Comparison of ENCODE assay signal across 8 cellular contexts in genomic region chr6:16130437-16130891, GRCh38. TPM values are rescaled to one million over a fixed set of nuclear protein-coding genes. Genes with fewer than 3 reads are reported as not detected.
A peak's percentile ranks its signal among the peaks of the same experiment; 100 is the strongest.
DNase-seq lines count a peak whose midpoint lies in the region; ATAC-seq and TF ChIP-seq lines count a peak whose summit lies in the region.

No MANE protein-coding gene starts in this region.

- POLR2A ChIA-PET in GM10248 (lab: Yijun Ruan, JAX) = interaction anchor here (0.6 to 1.4 kb wide), 2 partner anchors 229 to 276 kb away, joined by 3 to 4 read pairs; no protein-coding TSS in a partner anchor

- 5 to 54% methylated on average over 4 to 5 of the region's 8 CpGs for WGBS in gastroesophageal sphincter (ENCODE audit: low coverage in 1 of 2), 2 donors

- H3K27me3 ChIP-seq in gastroesophageal sphincter (no peaks in the 10 kb centered on the region), gastrocnemius medialis (no peaks in the 10 kb centered on the region)

- H3K27ac ChIP-seq in VCaP = peak overlapping the region; percentile 61
- peak overlapping the region; percentile 94 to 98 (median 98) for H3K27ac ChIP-seq in gastroesophageal sphincter
- H3K27ac ChIP-seq in gastrocnemius medialis = peak overlapping the region; percentile 98 to 100 (median 99)

- no peaks in the 10 kb centered on the region for H3K36me3 ChIP-seq in gastroesophageal sphincter
- H3K36me3 ChIP-seq in gastrocnemius medialis = no peaks in the 10 kb centered on the region

- no peak for DNase-seq in activated naive CD4-positive, alpha-beta T cell treated with anti-CD3 and anti-CD28 coated beads, Interleukin-2, amount 10 ng/mL, durations not matched to agents 7 days and 5 days
- DNase-seq in activated naive CD4-positive, alpha-beta T cell treated with Interleukin-2 at 50 U/mL for 16 hours = no peak
- peak in 1 of 2 donors; percentile 28 for DNase-seq in gastrocnemius medialis
- DNase-seq in OCI-M2 (lab: John Stamatoyannopoulos, UW; ENCODE audit: unreplicated experiment) = no peak
- DNase-seq in GM10248 (ENCODE audit: extremely low spot score) = no peak
- no peak for DNase-seq in ACHN

- CTCF ChIA-PET in activated naive CD4-positive, alpha-beta T cell treated with anti-CD3 and anti-CD28 coated beads, Interleukin-2, amount 10 ng/mL, durations not matched to agents 7 days and 5 days (lab: Charles Lee) = interaction anchor here (1.5 to 8.4 kb wide), 3 partner anchors 51 to 234 kb away, joined by 4 to 71 read pairs (median 7); no protein-coding TSS in a partner anchor
- CTCF ChIA-PET in GM10248 (lab: Yijun Ruan, JAX) = interaction anchor here (1.0 to 4.9 kb wide), 13 partner anchors 15 to 470 kb away, joined by 3 to 24 read pairs (median 4); no protein-coding TSS in a partner anchor

- in situ Hi-C loops in gastrocnemius medialis (cut with MboI; ENCODE audit: low sequenced_read_pairs in 4 of 4) = no loop called here
- in situ Hi-C loops in ACHN (cut with HindIII; ENCODE audit: low pct_ligation_motif_present, low pct_unique_long_range_greater_than_20kb, low sequenced_read_pairs) = no loop called here

- ATAC-seq in gastroesophageal sphincter (no peak), gastrocnemius medialis (peak; percentile 7 to 24)

- H3K9me3 Mint-ChIP-seq in activated naive CD4-positive, alpha-beta T cell treated with anti-CD3 and anti-CD28 coated beads, Interleukin-2, amount 10 ng/mL, durations not matched to agents 7 days and 5 days = no peaks in the 10 kb centered on the region

- peak overlapping the region; percentile 97 for H3K27ac Mint-ChIP-seq in activated naive CD4-positive, alpha-beta T cell treated with anti-CD3 and anti-CD28 coated beads, Interleukin-2, amount 10 ng/mL, durations not matched to agents 7 days and 5 days

- intact Hi-C loops in gastrocnemius medialis (cut with DNase I; ENCODE audit: low total_unique reads) = loop anchor here (5.0 to 10.0 kb wide), 4 partner anchors 107 to 634 kb away; partner anchors contain the start of genes ATXN1 and GMPR

- H3K4me1 ChIP-seq in gastroesophageal sphincter (peaks cover 8 to 45% (median 27%) of the 10 kb centered on the region in 3 donors), gastrocnemius medialis (peaks cover 44 to 47% of the 10 kb centered on the region in 2 donors)

- H3K27me3 Mint-ChIP-seq in activated naive CD4-positive, alpha-beta T cell treated with anti-CD3 and anti-CD28 coated beads, Interleukin-2, amount 10 ng/mL, durations not matched to agents 7 days and 5 days = peaks cover 20% of the 10 kb centered on the region

- peaks cover 38% of the 10 kb centered on the region for H3K36me3 Mint-ChIP-seq in activated naive CD4-positive, alpha-beta T cell treated with anti-CD3 and anti-CD28 coated beads, Interleukin-2, amount 10 ng/mL, durations not matched to agents 7 days and 5 days

- no peak for TF ChIP-seq POLR2A in gastroesophageal sphincter (IDR thresholded peaks at IDR 0.05)
- TF ChIP-seq POLR2A in gastrocnemius medialis (IDR thresholded peaks at IDR 0.05) = no peak

- H3K4me3 ChIP-seq in gastroesophageal sphincter = peak overlapping the region; percentile 95 to 99
- H3K4me3 ChIP-seq in gastrocnemius medialis = peak overlapping the region; percentile 92 to 99 (median 95)

- peaks cover 57% of the 10 kb centered on the region for H3K4me1 Mint-ChIP-seq in activated naive CD4-positive, alpha-beta T cell treated with anti-CD3 and anti-CD28 coated beads, Interleukin-2, amount 10 ng/mL, durations not matched to agents 7 days and 5 days

- no peak for TF ChIP-seq EP300 in gastroesophageal sphincter (IDR thresholded peaks at IDR 0.05)

- peak overlapping the region; percentile 84 for H3K4me3 Mint-ChIP-seq in activated naive CD4-positive, alpha-beta T cell treated with anti-CD3 and anti-CD28 coated beads, Interleukin-2, amount 10 ng/mL, durations not matched to agents 7 days and 5 days

- no peak for TF ChIP-seq CTCF in VCaP (conservative IDR thresholded peaks at IDR 0.05)
- TF ChIP-seq CTCF in gastroesophageal sphincter (IDR thresholded peaks at IDR 0.05) = no peak
- no peak for TF ChIP-seq CTCF in gastrocnemius medialis (IDR thresholded peaks at IDR 0.05 in 4 of 5, conservative IDR thresholded peaks at IDR 0.05 in 1 of 5)
- TF ChIP-seq CTCF in GM10248 (IDR thresholded peaks at IDR 0.05; ENCODE audit: control extremely low read depth, extremely low read depth, low read depth, missing control alignments) = no peak

- no peaks in the 10 kb centered on the region for H3K9me3 ChIP-seq in gastroesophageal sphincter
- no peaks in the 10 kb centered on the region for H3K9me3 ChIP-seq in gastrocnemius medialis

RNA-seq across cellular contexts. Expression of gene MYLIP, which starts 1.6 kb away (rescaled TPM):
- total RNA-seq in gastroesophageal sphincter = 100 to 1,000 TPM in 1 of 4 donors, 10 to 100 TPM in 3; 49.9 to 131 (median 79.3) TPM
- 10 to 100 TPM in 3 of 4 donors, 1 to 10 TPM in 1; 8.9 to 28.6 (median 18.3) TPM for total RNA-seq in gastrocnemius medialis
